In the genomic region with DNA sequence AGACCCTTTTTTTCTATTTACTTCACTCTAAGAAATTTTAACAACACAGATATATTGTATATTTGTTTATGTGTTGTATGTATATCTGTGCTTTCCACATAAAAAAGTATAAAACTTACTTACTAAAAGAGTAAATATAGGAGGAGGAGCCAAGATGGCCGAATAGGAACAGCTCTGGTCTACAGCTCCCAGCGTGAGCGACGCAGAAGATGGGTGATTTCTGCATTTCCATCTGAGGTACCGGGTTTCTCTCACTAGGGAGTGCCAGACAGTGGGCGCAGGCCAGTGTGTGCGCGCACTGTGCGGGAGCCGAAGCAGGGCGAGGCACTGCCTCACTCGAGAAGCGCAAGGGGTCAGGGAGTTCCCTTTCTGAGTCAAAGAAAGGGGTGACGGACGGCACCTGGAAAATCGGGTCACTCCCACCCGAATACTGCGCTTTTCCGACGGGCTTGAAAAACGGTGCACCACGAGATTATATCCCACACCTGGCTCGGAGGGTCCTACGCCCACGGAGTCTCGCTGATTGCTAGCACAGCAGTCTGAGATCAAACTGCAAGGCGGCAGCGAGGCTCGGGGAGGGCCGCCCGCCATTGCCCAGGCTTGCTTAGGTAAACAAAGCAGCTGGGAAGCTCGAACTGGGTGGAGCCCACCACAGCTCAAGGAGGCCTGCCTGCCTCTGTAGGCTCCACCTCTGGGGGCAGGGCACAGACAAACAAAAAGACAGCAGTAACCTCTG, we compare ENCODE assay signal across 8 cellular contexts.
A peak's percentile ranks its signal among the peaks of the same experiment; 100 is the strongest.
DNase-seq lines count a peak whose midpoint lies in the region; ATAC-seq, FAIRE-seq and TF ChIP-seq lines count a peak whose summit lies in the region.
"Not testable (repeated sequence)": the region's sequence is repeated elsewhere in the genome, so short reads cannot be mapped to it uniquely, and the experiment has no call there.

No MANE protein-coding gene starts in this region.

- peaks cover 12% of the 10 kb centered on the region for H3F3A ChIP-seq in PC-9 (ENCODE audit: insufficient read depth, low read depth)

- peak overlapping the region; percentile 82 for H3K27ac ChIP-seq in PC-9
- not testable (repeated sequence) for H3K27ac ChIP-seq in endothelial cell of umbilical vein (ENCODE audit: insufficient read depth, low read depth, low read length)

- H3K9ac ChIP-seq in endothelial cell of umbilical vein (replicated peaks; ENCODE audit: extremely low read depth, insufficient read depth, low read length), result not testable (repeated sequence)

- peak overlapping the region; percentile 83 for H3K4me2 ChIP-seq in PC-9
- peak overlapping the region; percentile 42 for H3K4me2 ChIP-seq in endothelial cell of umbilical vein (ENCODE audit: insufficient read depth, low read length)

- H3K36me3 Mint-ChIP-seq in Caco-2 (ENCODE audit: insufficient read depth, unreplicated experiment); activated CD4-positive, alpha-beta T cell treated with anti-CD3 and anti-CD28 coated beads, Interleukin-2, amount 10 ng/mL, durations not matched to agents 7 days and 5 days (ENCODE audit: low read depth): not testable (repeated sequence)
- peaks cover 17% of the 10 kb centered on the region for H3K36me3 Mint-ChIP-seq in progenitor cell of endocrine pancreas (ENCODE audit: insufficient read depth)

- not testable (repeated sequence) for TF ChIP-seq POLR2A in endothelial cell of umbilical vein (IDR thresholded peaks at IDR 0.05; ENCODE audit: low read depth, low read length)

- peaks cover 10% of the 10 kb centered on the region for H3K9me3 Mint-ChIP-seq in Caco-2 (ENCODE audit: unreplicated experiment)
- H3K9me3 Mint-ChIP-seq in activated CD4-positive, alpha-beta T cell treated with anti-CD3 and anti-CD28 coated beads, Interleukin-2, amount 10 ng/mL, durations not matched to agents 7 days and 5 days, result not testable (repeated sequence)
- peaks cover 31% of the 10 kb centered on the region for H3K9me3 Mint-ChIP-seq in progenitor cell of endocrine pancreas (ENCODE audit: low read depth)

- not testable (repeated sequence) for ATAC-seq in mucosa of descending colon

- H3K9me2 ChIP-seq in PC-9 (ENCODE audit: insufficient read depth), result not testable (repeated sequence)

- DNase-seq in Caco-2, result peak; percentile 54 to 69
- DNase-seq in HEK293T (ENCODE audit: extremely low spot score); activated CD4-positive, alpha-beta T cell treated with anti-CD3 and anti-CD28 coated beads, Interleukin-2, amount 10 ng/mL, durations not matched to agents 7 days and 5 days; endothelial cell of umbilical vein (ENCODE audit: low read depth, low spot score); progenitor cell of endocrine pancreas (ENCODE audit: low spot score, unreplicated experiment): not testable (repeated sequence)
- peak in 1 of 2 experiments; percentile 17 for DNase-seq in PC-9
- DNase-seq in mucosa of descending colon, result peak in 2 of 3 donors; percentile 2 to 33

- intact Hi-C loops in Caco-2 (cut with micrococcal nuclease; ENCODE audit: unreplicated experiment); PC-9 (cut with micrococcal nuclease; ENCODE audit: unreplicated experiment); endothelial cell of umbilical vein (cut with micrococcal nuclease); mucosa of descending colon (cut with DNase I, micrococcal nuclease): not testable (repeated sequence)

- H3K36me3 ChIP-seq in Caco-2 (ENCODE audit: control insufficient read depth, insufficient read depth, low read length); PC-9 (ENCODE audit: low read depth); endothelial cell of umbilical vein (ENCODE audit: control insufficient read depth in 2 of 2, extremely low read depth in 1 of 2, insufficient read depth in 2 of 2, low read length in 2 of 2); mucosa of descending colon (ENCODE audit: low read depth): not testable (repeated sequence)

- H3K27me3 ChIP-seq in Caco-2 (replicated peaks; ENCODE audit: control insufficient read depth, insufficient read depth, low read length); PC-9 (ENCODE audit: insufficient read depth, low read depth); endothelial cell of umbilical vein (ENCODE audit: control insufficient read depth in 2 of 2, insufficient read depth in 2 of 2, low read length in 2 of 2): not testable (repeated sequence)

- H3K4me1 ChIP-seq in Caco-2; endothelial cell of umbilical vein (ENCODE audit: control insufficient read depth, extremely low read depth, insufficient read depth, low read length); mucosa of descending colon (ENCODE audit: low read depth): not testable (repeated sequence)
- peaks cover 12% of the 10 kb centered on the region for H3K4me1 ChIP-seq in PC-9 (replicated peaks; ENCODE audit: insufficient read depth)

- CTCF ChIA-PET in Caco-2 (lab: Charles Lee); HEK293T (lab: Yijun Ruan, JAX); PC-9 (lab: Charles Lee); activated CD4-positive, alpha-beta T cell treated with anti-CD3 and anti-CD28 coated beads, Interleukin-2, amount 10 ng/mL, durations not matched to agents 7 days and 5 days (lab: Charles Lee); endothelial cell of umbilical vein (lab: Charles Lee): not testable (repeated sequence)

- not testable (repeated sequence) for H3K27me3 Mint-ChIP-seq in Caco-2 (ENCODE audit: insufficient read depth, unreplicated experiment); activated CD4-positive, alpha-beta T cell treated with anti-CD3 and anti-CD28 coated beads, Interleukin-2, amount 10 ng/mL, durations not matched to agents 7 days and 5 days; progenitor cell of endocrine pancreas

- H3K79me2 ChIP-seq in PC-9 (ENCODE audit: low read depth); endothelial cell of umbilical vein (ENCODE audit: control insufficient read depth, insufficient read depth, low read length): not testable (repeated sequence)

- not testable (repeated sequence) for H3K4me1 Mint-ChIP-seq in Caco-2 (ENCODE audit: low read depth, unreplicated experiment); activated CD4-positive, alpha-beta T cell treated with anti-CD3 and anti-CD28 coated beads, Interleukin-2, amount 10 ng/mL, durations not matched to agents 7 days and 5 days; progenitor cell of endocrine pancreas (ENCODE audit: low read depth)

- peak overlapping the region; percentile 85 for H2AFZ ChIP-seq in PC-9
- not testable (repeated sequence) for H2AFZ ChIP-seq in endothelial cell of umbilical vein (ENCODE audit: low read depth, low read length)

- TF ChIP-seq CTCF in Caco-2 (IDR thresholded peaks at IDR 0.05; ENCODE audit: insufficient read depth in 1 of 2, low read depth in 1 of 2, low read length in 1 of 2, severe bottlenecking in 1 of 2, unreplicated experiment in 1 of 2); PC-9 (conservative IDR thresholded peaks at IDR 0.05); endothelial cell of umbilical vein (IDR thresholded peaks at IDR 0.05; ENCODE audit: extremely low read depth in 1 of 2, insufficient read depth in 1 of 2, low read depth in 1 of 2, low read length in 2 of 2); mucosa of descending colon (IDR thresholded peaks at IDR 0.05); progenitor cell of endocrine pancreas (IDR thresholded peaks at IDR 0.05; ENCODE audit: unreplicated experiment): not testable (repeated sequence)

- peak overlapping the region; percentile 39 for H3K4me3 ChIP-seq in Caco-2 (ENCODE audit: low read depth, low read length)
- H3K4me3 ChIP-seq in PC-9, result peak overlapping the region; percentile 83
- not testable (repeated sequence) for H3K4me3 ChIP-seq in endothelial cell of umbilical vein (replicated peaks in 1 of 3; ENCODE audit: insufficient read depth in 1 of 3, low read depth in 1 of 3, low read length in 3 of 3); mucosa of descending colon
- H3K4me3 ChIP-seq in iPS-11a (ENCODE audit: low read depth, low read length), result peak overlapping the region; percentile 43

- not testable (repeated sequence) for H4K20me1 ChIP-seq in PC-9 (ENCODE audit: insufficient read depth); endothelial cell of umbilical vein (replicated peaks; ENCODE audit: control insufficient read depth, extremely low read depth, insufficient read depth, low read length)

- FAIRE-seq in endothelial cell of umbilical vein (lab: Jason Lieb, UNC), result not testable (repeated sequence)

- dilution Hi-C loops in endothelial cell of umbilical vein (cut with MboI; ENCODE audit: extremely low pct_ligation_motif_present, low sequenced_read_pairs), result not testable (repeated sequence)

- BruUV-seq in Caco-2 (replicated peaks; lab: Mats Ljungman, UMichigan), result TSS peak; percentile 62
- not testable (repeated sequence) for BruUV-seq in PC-9 (replicated peaks; lab: Mats Ljungman, UMichigan); endothelial cell of umbilical vein (replicated peaks; lab: Mats Ljungman, UMichigan)

- H3K9me3 ChIP-seq in Caco-2; PC-9 (ENCODE audit: insufficient read depth, low read depth); endothelial cell of umbilical vein (replicated peaks; ENCODE audit: control insufficient read depth, insufficient read depth, low read length); mucosa of descending colon: not testable (repeated sequence)

- POLR2A ChIA-PET in Caco-2 (lab: Charles Lee); HEK293T (lab: Yijun Ruan, JAX); activated CD4-positive, alpha-beta T cell treated with anti-CD3 and anti-CD28 coated beads, Interleukin-2, amount 10 ng/mL, durations not matched to agents 7 days and 5 days (lab: Charles Lee); endothelial cell of umbilical vein (lab: Charles Lee): not testable (repeated sequence)
- POLR2A ChIA-PET in PC-9 (lab: Charles Lee; ENCODE audit: unreplicated experiment), result interaction anchor here (0.7 kb wide), 1 partner anchor 8 kb away, joined by 3 read pairs; no protein-coding TSS in a partner anchor

- H3K27ac Mint-ChIP-seq in Caco-2 (ENCODE audit: unreplicated experiment) (peak overlapping the region; percentile 85), progenitor cell of endocrine pancreas (peak overlapping the region; percentile 99)
- H3K27ac Mint-ChIP-seq in activated CD4-positive, alpha-beta T cell treated with anti-CD3 and anti-CD28 coated beads, Interleukin-2, amount 10 ng/mL, durations not matched to agents 7 days and 5 days, result peak overlapping the region; percentile 31

- H3K9me1 ChIP-seq in endothelial cell of umbilical vein (replicated peaks; ENCODE audit: control insufficient read depth, extremely low read depth, insufficient read depth, low read length), result not testable (repeated sequence)

- H3K4me3 Mint-ChIP-seq in Caco-2 (ENCODE audit: unreplicated experiment) (peak overlapping the region; percentile 78), progenitor cell of endocrine pancreas (ENCODE audit: low read depth) (peak overlapping the region; percentile 83)
- peak overlapping the region; percentile 43 for H3K4me3 Mint-ChIP-seq in activated CD4-positive, alpha-beta T cell treated with anti-CD3 and anti-CD28 coated beads, Interleukin-2, amount 10 ng/mL, durations not matched to agents 7 days and 5 days

Comparison
In these comparisons a context has a peak if more than half of its experiments do, and no peak if none do; other contexts are left out.
1. H3K27ac Mint-ChIP-seq: peak in every context shown above with its lines; median percentile 99 in progenitor cell of endocrine pancreas; 85 in Caco-2; 31 in activated CD4-positive, alpha-beta T cell treated with anti-CD3 and anti-CD28 coated beads, Interleukin-2, amount 10 ng/mL, durations not matched to agents 7 days and 5 days.